1 cellular context compared by ENCODE assay signal in genomic region chr22:41621911-41622179, GRCh38.
A peak's percentile ranks its signal among the peaks of the same experiment; 100 is the strongest.
TF ChIP-seq lines count a peak whose summit lies in the region.

No MANE protein-coding gene starts in this region.

TF ChIP-seq in K562, 482 proteins besides CTCF, POLR2A, EP300 and RAD21:
- TF ChIP-seq ZC3H4 (CRISPR knock-in tag; IDR thresholded peaks at IDR 0.05; ENCODE audit: borderline replicate concordance) = no peak
- TF ChIP-seq ZNF24 (IDR thresholded peaks at IDR 0.05) = no peak
- peak in 1 of 2 experiments; percentile 7; a peak in 1 of 4 replicates for TF ChIP-seq FOXA3 (CRISPR knock-in tag; conservative IDR thresholded peaks at IDR 0.05 in 1 of 2, IDR thresholded peaks at IDR 0.05 in 1 of 2)
- no peak for TF ChIP-seq TCFL5 (CRISPR knock-in tag; conservative IDR thresholded peaks at IDR 0.05)
- TF ChIP-seq RFX1 (IDR thresholded peaks at IDR 0.05) = no peak
- TF ChIP-seq ZNF551 (CRISPR knock-in tag; IDR thresholded peaks at IDR 0.05) = no peak
- TF ChIP-seq TEAD1 (CRISPR knock-in tag; IDR thresholded peaks at IDR 0.05) = 0 out of 4 replicates have a peak, but pooled peaks of 1 of the 2 experiments have one; percentile 3
- TF ChIP-seq ZNF184 (CRISPR knock-in tag; IDR thresholded peaks at IDR 0.05) = no peak
- peak; percentile 12; the same call in 1 of the 2 replicates for TF ChIP-seq ELF1 (tag; IDR thresholded peaks at IDR 0.05)
- TF ChIP-seq ZNF224 (CRISPR knock-in tag; IDR thresholded peaks at IDR 0.05) = no peak
- TF ChIP-seq SPI1 (IDR thresholded peaks at IDR 0.05; ENCODE audit: borderline replicate concordance, low read depth, low read length) = no peak
